Comparison of ENCODE assay signal across 19 cellular contexts in the genomic region with DNA sequence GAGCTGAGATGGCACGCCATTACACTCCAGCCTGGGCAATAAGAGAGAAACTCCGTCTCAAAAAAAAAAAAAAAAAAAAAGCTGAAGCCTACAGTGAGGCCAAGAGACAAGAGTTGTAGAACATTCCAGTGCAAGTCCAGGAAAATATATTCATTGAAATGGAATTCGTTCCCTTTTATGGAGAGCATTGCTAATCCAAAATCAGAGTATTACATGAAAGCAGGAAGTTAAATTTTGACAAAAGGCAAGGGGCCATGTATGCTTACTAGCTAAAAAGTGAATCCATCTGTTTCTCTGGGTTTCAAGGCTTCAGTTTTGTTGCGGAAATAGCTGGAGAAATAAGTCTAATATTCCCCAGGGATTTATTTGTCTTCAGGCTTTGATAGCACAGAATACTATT.
DNase-seq lines count a peak whose midpoint lies in the region; ATAC-seq and TF ChIP-seq lines count a peak whose summit lies in the region.
"Had no signal": no experiment of that assay in that cellular context is flagged by ENCODE, and none has a peak within 500 bp of the region (broad histone marks: within the 10 kb centered on the region; RNA-seq: fewer than 3 reads in every experiment).

No MANE protein-coding gene starts in this region.

- peak overlapping the region; percentile 41 for H3K27ac ChIP-seq in SJSA1
- no peak overlapping the region for H3K27ac ChIP-seq in sigmoid colon
- H3K27ac ChIP-seq: BLaER1 treated with 17β-estradiol and CSF1 and Interleukin-3, amounts not matched to agents 10 nM and 100 nM; neutrophil had no signal

- TF ChIP-seq EP300 in sigmoid colon (IDR thresholded peaks at IDR 0.05), result no peak

- DNase-seq in ELR (ENCODE audit: low read depth), result peak; percentile 2
- DNase-seq in SJSA1 (ENCODE audit: low read depth in 1 of 2, low spot score in 2 of 2), result peak in 1 of 2 experiments; percentile 36
- peak; percentile 85 for DNase-seq in fibroblast of mammary gland (ENCODE audit: low read depth)
- DNase-seq in sciatic nerve (ENCODE audit: low spot score), result no peak
- DNase-seq in COLO829 (ENCODE audit: low spot score), result no peak
- no peak for DNase-seq in sigmoid colon
- no peak for DNase-seq in NCI-H2081 treated with DMSO at 0.1 percent for 48 hours (lab: John Stamatoyannopoulos, UW)
- no peak for DNase-seq in mucosa of descending colon
- DNase-seq: activated CD4-positive, alpha-beta T cell treated with anti-CD3 and anti-CD28 coated beads, Interleukin-2, amount 50 U/mL, for 1 hour; activated naive CD4-positive, alpha-beta T cell; DMS 273 treated with DMSO at 0.1 percent for 48 hours; NCI-H1048; NCI-H2107; NCI-H69; SW 1271 had no signal

- H3K9me3 ChIP-seq in SJSA1 (replicated peaks) (no peaks in the 10 kb centered on the region; the same call in 1 of the 2 replicates), sigmoid colon (no peaks in the 10 kb centered on the region), mucosa of descending colon (no peaks in the 10 kb centered on the region)
- H3K9me3 ChIP-seq: BLaER1 treated with 17β-estradiol and CSF1 and Interleukin-3, amounts not matched to agents 10 nM and 100 nM; neutrophil had no signal

- H3K27me3 ChIP-seq in SJSA1 (replicated peaks) (no peaks in the 10 kb centered on the region), sigmoid colon (no peaks in the 10 kb centered on the region)
- H3K27me3 ChIP-seq: BLaER1 treated with 17β-estradiol and CSF1 and Interleukin-3, amounts not matched to agents 10 nM and 100 nM; neutrophil had no signal

- 87 to 92% methylated on average over 4 of the region's 4 CpGs for WGBS in sigmoid colon, 2 donors

- ATAC-seq in sciatic nerve (peak; percentile 45), mucosa of descending colon (no peak)
- ATAC-seq: esophagus mucosa, K562 had no signal

- no peak for TF ChIP-seq POLR2A in sigmoid colon (IDR thresholded peaks at IDR 0.05)

- H3K4me1 ChIP-seq in SJSA1 (replicated peaks) (peaks cover 13% of the 10 kb centered on the region), sigmoid colon (no peaks in the 10 kb centered on the region), mucosa of descending colon (ENCODE audit: low read depth) (no peaks in the 10 kb centered on the region)

- H3K36me3 ChIP-seq in SJSA1 (no peaks in the 10 kb centered on the region), sigmoid colon (no peaks in the 10 kb centered on the region), mucosa of descending colon (ENCODE audit: low read depth) (no peaks in the 10 kb centered on the region)
- H3K36me3 ChIP-seq: BLaER1 treated with 17β-estradiol and CSF1 and Interleukin-3, amounts not matched to agents 10 nM and 100 nM; neutrophil had no signal

- no peak overlapping the region for H3K4me3 ChIP-seq in SJSA1
- no peak overlapping the region for H3K4me3 ChIP-seq in fibroblast of mammary gland (ENCODE audit: control insufficient read depth, low read depth, low read length)
- H3K4me3 ChIP-seq in sigmoid colon, result no peak overlapping the region
- H3K4me3 ChIP-seq in mucosa of descending colon, result no peak overlapping the region
- H3K4me3 ChIP-seq: BLaER1 treated with 17β-estradiol and CSF1 and Interleukin-3, amounts not matched to agents 10 nM and 100 nM; K562 had no signal

- no peak for TF ChIP-seq CTCF in fibroblast of mammary gland (conservative IDR thresholded peaks at IDR 0.05; ENCODE audit: control insufficient read depth, insufficient read depth, low read depth, low read length)
- TF ChIP-seq CTCF in sigmoid colon (IDR thresholded peaks at IDR 0.05), result no peak
- no peak for TF ChIP-seq CTCF in mucosa of descending colon (IDR thresholded peaks at IDR 0.05)

- intact Hi-C loops in sciatic nerve (cut with DNase I) (no loop called here), sigmoid colon (cut with DNase I) (no loop called here), mucosa of descending colon (cut with DNase I, micrococcal nuclease) (no loop called here)

Comparison
In these comparisons a context has a peak if more than half of its experiments do, and no peak if none do; other contexts are left out.
1. DNase-seq: peak in ELR (single experiment) and fibroblast of mammary gland (single experiment); none in sciatic nerve (single experiment), COLO829 (single experiment), sigmoid colon (single experiment), NCI-H2081 treated with DMSO at 0.1 percent for 48 hours (single experiment) and mucosa of descending colon (0 of 3).